1 cellular context compared by ENCODE assay signal in genomic region chr12:103841690-103842584, GRCh38.
A peak's percentile ranks its signal among the peaks of the same experiment; 100 is the strongest.
TF ChIP-seq lines count a peak whose summit lies in the region.

No MANE protein-coding gene starts in this region.

TF ChIP-seq in HepG2, 621 proteins besides CTCF, POLR2A, EP300 and RAD21 (continued from another document and continues in another):
- TF ChIP-seq ZNF816 (CRISPR knock-in tag; IDR thresholded peaks at IDR 0.05; ENCODE audit: borderline replicate concordance), result no peak
- TF ChIP-seq, protein P1, sequence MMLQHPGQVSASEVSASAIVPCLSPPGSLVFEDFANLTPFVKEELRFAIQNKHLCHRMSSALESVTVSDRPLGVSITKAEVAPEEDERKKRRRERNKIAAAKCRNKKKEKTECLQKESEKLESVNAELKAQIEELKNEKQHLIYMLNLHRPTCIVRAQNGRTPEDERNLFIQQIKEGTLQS (CRISPR knock-in tag; IDR thresholded peaks at IDR 0.05), result no peak
- TF ChIP-seq MAFF (IDR thresholded peaks at IDR 0.05; ENCODE audit: low read depth, low read length), result no peak
- no peak for TF ChIP-seq ZNF275 (CRISPR knock-in tag; IDR thresholded peaks at IDR 0.05; ENCODE audit: borderline replicate concordance)
- TF ChIP-seq ARID4A (CRISPR knock-in tag; IDR thresholded peaks at IDR 0.05; ENCODE audit: borderline replicate concordance), result peak; percentile 54; the same call in 1 of the 2 replicates
- TF ChIP-seq, protein P2, sequence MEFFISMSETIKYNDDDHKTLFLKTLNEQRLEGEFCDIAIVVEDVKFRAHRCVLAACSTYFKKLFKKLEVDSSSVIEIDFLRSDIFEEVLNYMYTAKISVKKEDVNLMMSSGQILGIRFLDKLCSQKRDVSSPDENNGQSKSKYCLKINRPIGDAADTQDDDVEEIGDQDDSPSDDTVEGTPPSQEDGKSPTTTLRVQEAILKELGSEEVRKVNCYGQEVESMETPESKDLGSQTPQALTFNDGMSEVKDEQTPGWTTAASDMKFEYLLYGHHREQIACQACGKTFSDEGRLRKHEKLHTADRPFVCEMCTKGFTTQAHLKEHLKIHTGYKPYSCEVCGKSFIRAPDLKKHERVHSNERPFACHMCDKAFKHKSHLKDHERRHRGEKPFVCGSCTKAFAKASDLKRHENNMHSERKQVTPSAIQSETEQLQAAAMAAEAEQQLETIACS (CRISPR knock-in tag; IDR thresholded peaks at IDR 0.05), result 0 out of 2 replicates have a peak, but pooled peaks have one; percentile 20
- no peak for TF ChIP-seq NR2F6 (IDR thresholded peaks at IDR 0.05)
- TF ChIP-seq NR2F6 (CRISPR knock-in tag; IDR thresholded peaks at IDR 0.05), result no peak; the same call in 1 of the 2 replicates
- TF ChIP-seq DMAP1 (CRISPR knock-in tag; IDR thresholded peaks at IDR 0.05), result no peak
- no peak for TF ChIP-seq PAX8 (CRISPR knock-in tag; IDR thresholded peaks at IDR 0.05; ENCODE audit: borderline replicate concordance)
- no peak for TF ChIP-seq ZNF280D (CRISPR knock-in tag; IDR thresholded peaks at IDR 0.05)
- TF ChIP-seq ZNF20 (CRISPR knock-in tag; IDR thresholded peaks at IDR 0.05), result no peak
- TF ChIP-seq MTF2 (CRISPR knock-in tag; IDR thresholded peaks at IDR 0.05; ENCODE audit: borderline replicate concordance), result no peak
- peak; percentile 59; the same call in 1 of the 2 replicates for TF ChIP-seq MTA1 (CRISPR knock-in tag; IDR thresholded peaks at IDR 0.05; ENCODE audit: borderline replicate concordance)
- no peak for TF ChIP-seq ZNF431 (CRISPR knock-in tag; IDR thresholded peaks at IDR 0.05; ENCODE audit: borderline replicate concordance, low read depth)
- TF ChIP-seq, protein P3, sequence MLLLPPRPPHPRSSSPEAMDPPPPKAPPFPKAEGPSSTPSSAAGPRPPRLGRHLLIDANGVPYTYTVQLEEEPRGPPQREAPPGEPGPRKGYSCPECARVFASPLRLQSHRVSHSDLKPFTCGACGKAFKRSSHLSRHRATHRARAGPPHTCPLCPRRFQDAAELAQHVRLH (CRISPR knock-in tag; IDR thresholded peaks at IDR 0.05; ENCODE audit: borderline replicate concordance, low read depth), result no peak
- TF ChIP-seq ZIK1 (CRISPR knock-in tag; IDR thresholded peaks at IDR 0.05; ENCODE audit: borderline replicate concordance, low read depth), result 0 out of 2 replicates have a peak, but pooled peaks have one; percentile 20
- TF ChIP-seq, protein P4, sequence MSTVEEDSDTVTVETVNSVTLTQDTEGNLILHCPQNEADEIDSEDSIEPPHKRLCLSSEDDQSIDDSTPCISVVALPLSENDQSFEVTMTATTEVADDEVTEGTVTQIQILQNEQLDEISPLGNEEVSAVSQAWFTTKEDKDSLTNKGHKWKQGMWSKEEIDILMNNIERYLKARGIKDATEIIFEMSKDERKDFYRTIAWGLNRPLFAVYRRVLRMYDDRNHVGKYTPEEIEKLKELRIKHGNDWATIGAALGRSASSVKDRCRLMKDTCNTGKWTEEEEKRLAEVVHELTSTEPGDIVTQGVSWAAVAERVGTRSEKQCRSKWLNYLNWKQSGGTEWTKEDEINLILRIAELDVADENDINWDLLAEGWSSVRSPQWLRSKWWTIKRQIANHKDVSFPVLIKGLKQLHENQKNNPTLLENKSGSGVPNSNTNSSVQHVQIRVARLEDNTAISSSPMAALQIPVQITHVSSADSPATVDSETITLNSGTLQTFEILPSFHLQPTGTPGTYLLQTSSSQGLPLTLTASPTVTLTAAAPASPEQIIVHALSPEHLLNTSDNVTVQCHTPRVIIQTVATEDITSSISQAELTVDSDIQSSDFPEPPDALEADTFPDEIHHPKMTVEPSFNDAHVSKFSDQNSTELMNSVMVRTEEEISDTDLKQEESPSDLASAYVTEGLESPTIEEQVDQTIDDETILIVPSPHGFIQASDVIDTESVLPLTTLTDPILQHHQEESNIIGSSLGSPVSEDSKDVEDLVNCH (CRISPR knock-in tag; IDR thresholded peaks at IDR 0.05), result no peak
- TF ChIP-seq ZNF691 (CRISPR knock-in tag; IDR thresholded peaks at IDR 0.05; ENCODE audit: borderline replicate concordance, low read depth), result peak; percentile 24; the same call in 1 of the 2 replicates
- no peak for TF ChIP-seq CEBPG (CRISPR knock-in tag; IDR thresholded peaks at IDR 0.05)
- TF ChIP-seq SP1 (IDR thresholded peaks at IDR 0.05), result no peak
- no peak for TF ChIP-seq SP1 (CRISPR knock-in tag; IDR thresholded peaks at IDR 0.05)
- no peak for TF ChIP-seq KDM5B (CRISPR knock-in tag; IDR thresholded peaks at IDR 0.05; ENCODE audit: borderline replicate concordance)
- TF ChIP-seq ZBTB3 (CRISPR knock-in tag; IDR thresholded peaks at IDR 0.05; ENCODE audit: borderline replicate concordance, low read depth), result no peak
- peak; percentile 49; the same call in 1 of the 2 replicates for TF ChIP-seq ZMYM4 (CRISPR knock-in tag; IDR thresholded peaks at IDR 0.05)
- TF ChIP-seq MXI1 (IDR thresholded peaks at IDR 0.05; ENCODE audit: borderline replicate concordance, low read depth, low read length), result no peak
- TF ChIP-seq AKAP8 (CRISPR knock-in tag; IDR thresholded peaks at IDR 0.05), result 0 out of 2 replicates have a peak, but pooled peaks have one; percentile 10
- 0 out of 2 replicates have a peak, but pooled peaks have one; percentile 35 for TF ChIP-seq ZNF709 (CRISPR knock-in tag; IDR thresholded peaks at IDR 0.05)
- TF ChIP-seq ZNF781 (CRISPR knock-in tag; IDR thresholded peaks at IDR 0.05; ENCODE audit: borderline replicate concordance, not compliant biosample characterization), result no peak
- TF ChIP-seq ZNF724P (CRISPR knock-in tag; IDR thresholded peaks at IDR 0.05; ENCODE audit: borderline replicate concordance), result no peak
- no peak for TF ChIP-seq MAZ (IDR thresholded peaks at IDR 0.05; ENCODE audit: borderline replicate concordance, low read depth, low read length)
- peak; percentile 59; the same call in 1 of the 2 replicates for TF ChIP-seq MAZ (CRISPR knock-in tag; IDR thresholded peaks at IDR 0.05; ENCODE audit: low read depth)
- TF ChIP-seq ZNF597 (CRISPR knock-in tag; IDR thresholded peaks at IDR 0.05), result no peak
- TF ChIP-seq, protein P5, sequence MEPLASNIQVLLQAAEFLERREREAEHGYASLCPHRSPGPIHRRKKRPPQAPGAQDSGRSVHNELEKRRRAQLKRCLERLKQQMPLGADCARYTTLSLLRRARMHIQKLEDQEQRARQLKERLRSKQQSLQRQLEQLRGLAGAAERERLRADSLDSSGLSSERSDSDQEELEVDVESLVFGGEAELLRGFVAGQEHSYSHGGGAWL (CRISPR knock-in tag; IDR thresholded peaks at IDR 0.05), result no peak
- TF ChIP-seq SALL1 (CRISPR knock-in tag; IDR thresholded peaks at IDR 0.05), result peak; percentile 45
- no peak for TF ChIP-seq IRF1 (CRISPR knock-in tag; IDR thresholded peaks at IDR 0.05; ENCODE audit: low read depth)
- no peak for TF ChIP-seq ZNF879 (CRISPR knock-in tag; IDR thresholded peaks at IDR 0.05)
- TF ChIP-seq, protein P6, sequence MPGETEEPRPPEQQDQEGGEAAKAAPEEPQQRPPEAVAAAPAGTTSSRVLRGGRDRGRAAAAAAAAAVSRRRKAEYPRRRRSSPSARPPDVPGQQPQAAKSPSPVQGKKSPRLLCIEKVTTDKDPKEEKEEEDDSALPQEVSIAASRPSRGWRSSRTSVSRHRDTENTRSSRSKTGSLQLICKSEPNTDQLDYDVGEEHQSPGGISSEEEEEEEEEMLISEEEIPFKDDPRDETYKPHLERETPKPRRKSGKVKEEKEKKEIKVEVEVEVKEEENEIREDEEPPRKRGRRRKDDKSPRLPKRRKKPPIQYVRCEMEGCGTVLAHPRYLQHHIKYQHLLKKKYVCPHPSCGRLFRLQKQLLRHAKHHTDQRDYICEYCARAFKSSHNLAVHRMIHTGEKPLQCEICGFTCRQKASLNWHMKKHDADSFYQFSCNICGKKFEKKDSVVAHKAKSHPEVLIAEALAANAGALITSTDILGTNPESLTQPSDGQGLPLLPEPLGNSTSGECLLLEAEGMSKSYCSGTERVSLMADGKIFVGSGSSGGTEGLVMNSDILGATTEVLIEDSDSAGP (CRISPR knock-in tag; IDR thresholded peaks at IDR 0.05; ENCODE audit: borderline replicate concordance), result peak; percentile 92; the same call in 1 of the 2 replicates
- no peak for TF ChIP-seq JUNB (CRISPR knock-in tag; IDR thresholded peaks at IDR 0.05; ENCODE audit: borderline replicate concordance)
- 0 out of 2 replicates have a peak, but pooled peaks have one; percentile 52 for TF ChIP-seq ZNF790 (CRISPR knock-in tag; IDR thresholded peaks at IDR 0.05; ENCODE audit: borderline replicate concordance)
